Comparison of ENCODE assay signal across 11 cellular contexts in the genomic region with DNA sequence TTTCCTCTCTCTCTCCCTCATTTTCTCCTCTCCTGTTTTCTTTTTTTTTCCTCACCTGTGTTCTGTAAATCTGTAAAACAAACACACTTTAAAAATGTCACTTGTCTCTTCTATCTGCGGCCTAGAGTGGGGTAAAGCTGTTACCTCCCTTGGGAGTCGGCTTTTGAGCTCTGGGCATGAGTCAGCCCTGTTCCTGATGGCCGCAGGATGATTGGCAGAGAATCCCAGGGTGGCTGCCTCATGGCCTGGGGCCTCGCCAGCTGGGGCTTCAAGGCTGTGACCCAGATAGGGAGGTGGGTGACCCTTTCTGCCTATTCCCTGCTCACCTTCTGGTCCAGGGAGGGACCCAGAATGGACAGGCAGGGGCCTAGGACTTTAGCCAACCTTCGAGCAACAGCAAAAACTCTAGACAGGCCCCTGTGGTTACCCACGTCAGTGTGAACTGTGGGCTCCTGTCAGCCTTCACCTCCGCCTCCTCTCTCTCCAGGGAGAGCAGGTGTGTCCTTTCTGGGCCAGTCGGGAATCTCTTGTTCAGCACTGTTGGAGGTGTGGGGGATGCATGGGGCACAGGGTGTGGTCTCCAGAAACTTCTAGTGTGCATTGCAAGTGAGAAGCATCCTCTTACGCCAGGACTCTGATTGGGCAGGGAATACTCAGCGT.
DNase-seq lines count a peak whose midpoint lies in the region; ATAC-seq and TF ChIP-seq lines count a peak whose summit lies in the region.
"Had no signal": no experiment of that assay in that cellular context is flagged by ENCODE, and none has a peak within 500 bp of the region (broad histone marks: within the 10 kb centered on the region; RNA-seq: fewer than 3 reads in every experiment).

No MANE protein-coding gene starts in this region.

- H3K27me3 Mint-ChIP-seq in HFFc6 (ENCODE audit: insufficient read depth) = peaks cover 5% of the 10 kb centered on the region; the same call in 1 of the 2 replicates

- in situ Hi-C loops in GM13976 (cut with MboI; ENCODE audit: low sequenced_read_pairs, unreplicated experiment) = no loop called here

- no peaks in the 10 kb centered on the region for H3K36me3 Mint-ChIP-seq in HFFc6 (ENCODE audit: low read depth)
- H3K36me3 Mint-ChIP-seq: mesothelial cell of epicardium had no signal

- H3K9me3 Mint-ChIP-seq in HFFc6 = no peaks in the 10 kb centered on the region; the same call in 1 of the 2 replicates
- H3K9me3 Mint-ChIP-seq: mesothelial cell of epicardium had no signal

- TF ChIP-seq CTCF in AG10803 (conservative IDR thresholded peaks at IDR 0.05; ENCODE audit: low read length) = no peak
- TF ChIP-seq CTCF in HFFc6 (IDR thresholded peaks at IDR 0.05) = no peak
- no peak for TF ChIP-seq CTCF in GM13976 (IDR thresholded peaks at IDR 0.05; ENCODE audit: borderline replicate concordance, control extremely low read depth, extremely low read depth, insufficient read depth, missing control alignments)

- no peak overlapping the region for H3K4me3 ChIP-seq in AG10803 (ENCODE audit: low read length)
- H3K4me3 ChIP-seq: dorsolateral prefrontal cortex had no signal

- peaks cover 17% of the 10 kb centered on the region for H3K4me1 Mint-ChIP-seq in HFFc6 (ENCODE audit: low read depth)

- DNase-seq in AG10803 (ENCODE audit: low read depth) (peak; percentile 21), HFFc6 (no peak), RPMI7951 (ENCODE audit: low read depth) (peak; percentile 67), left cardiac atrium (no peak), GM13976 (ENCODE audit: low spot score) (no peak)
- no peak for DNase-seq in activated T-cell treated with anti-CD3 and anti-CD28 coated beads, Interleukin-2, amount 50 U/mL, for 48 hours
- DNase-seq: COR-L47 had no signal

- ATAC-seq in left cardiac atrium (peak; percentile 73 to 92), GM18519 (IDR thresholded peaks at IDR 0.05; ENCODE audit: low FRiP score, unreplicated experiment) (no peak), GM19351 (IDR thresholded peaks at IDR 0.05; ENCODE audit: unreplicated experiment) (no peak)

- peak overlapping the region; percentile 20 for H3K27ac Mint-ChIP-seq in HFFc6
- H3K27ac Mint-ChIP-seq: mesothelial cell of epicardium had no signal

- no peak overlapping the region for H3K4me3 Mint-ChIP-seq in HFFc6
- H3K4me3 Mint-ChIP-seq: mesothelial cell of epicardium had no signal

- intact Hi-C loops in left cardiac atrium (cut with DNase I) = no loop called here

Comparison
In these comparisons a context has a peak if more than half of its experiments do, and no peak if none do; other contexts are left out.
1. DNase-seq: peak in AG10803 (single experiment) and RPMI7951 (single experiment); none in HFFc6 (single experiment), left cardiac atrium (single experiment), activated T-cell treated with anti-CD3 and anti-CD28 coated beads, Interleukin-2, amount 50 U/mL, for 48 hours (0 of 2) and GM13976 (single experiment).
2. ATAC-seq: peak in left cardiac atrium (2 of 2); none in GM18519 (single experiment) and GM19351 (single experiment).